In the genomic region with DNA sequence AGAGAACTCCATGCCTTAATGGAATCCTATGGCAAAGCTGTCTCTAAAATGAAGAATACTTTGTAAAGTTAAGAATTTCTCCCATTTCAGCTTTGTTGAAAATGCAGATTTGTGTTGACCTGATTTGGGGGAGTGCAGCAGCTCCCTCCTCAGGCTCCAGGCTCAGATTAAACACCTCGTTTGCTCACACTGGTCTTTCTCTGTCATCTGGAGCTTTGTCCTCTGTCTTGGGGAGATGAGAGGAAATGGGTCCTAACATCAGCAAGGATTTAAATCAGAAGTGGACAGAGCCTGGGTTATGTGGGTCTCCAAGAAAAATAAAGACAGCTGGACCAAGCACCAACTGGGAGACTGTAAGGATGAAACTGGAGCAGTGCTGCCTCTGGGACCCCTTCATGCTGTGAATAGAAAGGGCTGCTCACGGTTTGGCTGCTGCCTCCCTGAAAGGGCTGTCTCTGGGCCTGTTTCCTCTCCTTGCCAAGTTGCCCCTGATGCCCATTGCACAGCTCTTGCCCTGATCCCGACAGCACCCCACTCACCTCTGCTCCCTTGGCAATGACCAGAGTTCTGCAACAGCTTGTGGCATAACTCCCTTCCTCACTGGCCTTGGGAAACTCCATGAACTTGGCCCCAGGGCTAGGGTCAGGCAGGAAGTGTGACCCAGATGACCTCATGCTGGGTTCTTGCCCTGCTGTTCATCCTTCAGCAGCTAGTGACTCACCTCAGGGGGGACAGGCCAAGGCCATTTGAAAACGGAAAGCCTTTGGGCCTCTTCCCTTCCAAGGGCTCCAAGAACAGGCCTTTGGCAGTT, we compare ENCODE assay signal across 14 cellular contexts.
DNase-seq lines count a peak whose midpoint lies in the region; ATAC-seq and TF ChIP-seq lines count a peak whose summit lies in the region.
"Had no signal": no experiment of that assay in that cellular context is flagged by ENCODE, and none has a peak within 500 bp of the region (broad histone marks: within the 10 kb centered on the region; RNA-seq: fewer than 3 reads in every experiment).

No MANE protein-coding gene starts in this region.

- H3K4me3 ChIP-seq in PC-9 (no peak overlapping the region), HAP-1 (no peak overlapping the region)
- H3K4me3 ChIP-seq: lower lobe of right lung had no signal

- H3K79me2 ChIP-seq in PC-9 (ENCODE audit: low read depth) = no peaks in the 10 kb centered on the region

- no TSS peak for BruUV-seq in PC-9 (replicated peaks; lab: Mats Ljungman, UMichigan)

- H3K4me1 ChIP-seq in PC-9 (replicated peaks; ENCODE audit: insufficient read depth) = peaks cover 61% of the 10 kb centered on the region
- H3K4me1 ChIP-seq in HAP-1 = no peaks in the 10 kb centered on the region
- H3K4me1 ChIP-seq: foreskin keratinocyte had no signal

- H2AFZ ChIP-seq in PC-9 = no peak overlapping the region

- no peaks in the 10 kb centered on the region for H3K9me2 ChIP-seq in PC-9 (ENCODE audit: insufficient read depth)

- H3K36me3 ChIP-seq in PC-9 (ENCODE audit: low read depth) (no peaks in the 10 kb centered on the region), HAP-1 (replicated peaks) (no peaks in the 10 kb centered on the region)
- H3K36me3 ChIP-seq: lower lobe of right lung had no signal

- peak overlapping the region; percentile 30; the same call in 1 of the 2 replicates for H3K4me2 ChIP-seq in PC-9

- ATAC-seq in left cardiac atrium (peak; percentile 62 to 90), GM21423 (IDR thresholded peaks at IDR 0.05; ENCODE audit: unreplicated experiment) (no peak)
- ATAC-seq: activated naive CD8-positive, alpha-beta T cell treated with anti-CD3 and anti-CD28 coated beads, Interleukin-2, amount 50 U/mL, for 24 hours; foreskin keratinocyte had no signal

- no peaks in the 10 kb centered on the region for H3K27me3 ChIP-seq in PC-9 (ENCODE audit: insufficient read depth, low read depth)
- no peaks in the 10 kb centered on the region for H3K27me3 ChIP-seq in HAP-1 (ENCODE audit: low read depth)
- H3K27me3 ChIP-seq: foreskin keratinocyte had no signal

- H3K27ac ChIP-seq in PC-9 = no peak overlapping the region
- H3K27ac ChIP-seq: foreskin keratinocyte, HL-60, lower lobe of right lung had no signal

- peak; percentile 54 for DNase-seq in EL
- DNase-seq in PC-9 = peak in 1 of 2 experiments; percentile 54
- peak; percentile 83 for DNase-seq in left cardiac atrium
- DNase-seq in posterior vena cava (ENCODE audit: low spot score) = peak; percentile 91
- no peak for DNase-seq in HAP-1 (ENCODE audit: low spot score in 2 of 2)
- no peak for DNase-seq in NCI-H82 (lab: John Stamatoyannopoulos, UW)
- DNase-seq in NCI-H1436 (lab: John Stamatoyannopoulos, UW) = no peak
- DNase-seq: activated naive CD8-positive, alpha-beta T cell treated with anti-CD3 and anti-CD28 coated beads, Interleukin-2, amount 50 U/mL, for 24 hours; foreskin keratinocyte; lower lobe of right lung; NCI-H446; nucleus accumbens had no signal

- in situ Hi-C loops in HAP-1 (cut with MboI; ENCODE audit: low sequenced_read_pairs) = no loop called here

- H3K9me3 ChIP-seq in PC-9 (ENCODE audit: insufficient read depth, low read depth) = no peaks in the 10 kb centered on the region; the same call in 1 of the 2 replicates
- no peaks in the 10 kb centered on the region for H3K9me3 ChIP-seq in HAP-1
- H3K9me3 ChIP-seq: lower lobe of right lung had no signal

- TF ChIP-seq CTCF in PC-9 (conservative IDR thresholded peaks at IDR 0.05) = no peak

- H3F3A ChIP-seq in PC-9 (ENCODE audit: insufficient read depth, low read depth) = peaks cover 20% of the 10 kb centered on the region

- POLR2A ChIA-PET in PC-9 (lab: Charles Lee; ENCODE audit: unreplicated experiment) = no interaction called here

- intact Hi-C loops in PC-9 (cut with micrococcal nuclease; ENCODE audit: unreplicated experiment) (no loop called here), left cardiac atrium (cut with DNase I) (no loop called here), posterior vena cava (cut with DNase I) (no loop called here)

- H4K20me1 ChIP-seq in PC-9 (ENCODE audit: insufficient read depth) = no peaks in the 10 kb centered on the region

- CTCF ChIA-PET in PC-9 (lab: Charles Lee) = no interaction called here

Comparison
In these comparisons a context has a peak if more than half of its experiments do, and no peak if none do; other contexts are left out.
1. DNase-seq: peak in EL (single experiment), left cardiac atrium (single experiment) and posterior vena cava (single experiment); none in HAP-1 (0 of 2), NCI-H82 (single experiment) and NCI-H1436 (single experiment).